Comparison of ENCODE assay signal across 10 cellular contexts in the genomic region with DNA sequence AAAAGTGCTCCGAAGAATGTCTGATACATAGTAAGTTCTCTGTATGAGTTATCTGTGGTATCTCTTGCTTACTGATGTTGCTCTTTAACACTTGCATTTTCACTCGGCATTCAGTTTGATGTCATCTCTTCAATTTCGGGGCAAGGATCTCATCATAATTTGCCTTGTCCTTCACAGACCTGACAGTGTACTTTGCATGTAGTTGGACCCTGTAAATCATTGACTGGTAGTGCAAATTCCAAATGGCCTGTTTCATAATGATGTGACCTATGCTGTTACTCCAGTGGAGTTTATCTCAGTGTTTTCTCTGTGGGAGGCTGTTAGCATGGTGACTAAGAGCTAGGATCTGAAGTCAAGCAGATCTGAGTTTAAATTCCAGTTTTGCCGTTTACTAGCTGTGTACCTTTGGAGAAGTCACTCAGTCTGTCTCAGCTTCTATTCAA. TPM values are rescaled to one million over a fixed set of nuclear protein-coding genes. Genes with fewer than 3 reads are reported as not detected.
A peak's percentile ranks its signal among the peaks of the same experiment; 100 is the strongest.
DNase-seq lines count a peak whose midpoint lies in the region; ATAC-seq and TF ChIP-seq lines count a peak whose summit lies in the region.
"Had no signal": no experiment of that assay in that cellular context is flagged by ENCODE, and none has a peak within 500 bp of the region (broad histone marks: within the 10 kb centered on the region; RNA-seq: fewer than 3 reads in every experiment).

No MANE protein-coding gene starts in this region.

- H3K4me3 Mint-ChIP-seq in activated T-cell treated with anti-CD3 and anti-CD28 coated beads, Interleukin-2, amount 50 U/mL, for 72 hours: peak overlapping the region; percentile 34 to 79

- peak; percentile 77 to 87 for ATAC-seq in activated T-cell treated with anti-CD3 and anti-CD28 coated beads, Interleukin-2, amount 50 U/mL, for 72 hours (replicated peaks in 1 of 2)
- ATAC-seq in HG02938 (IDR thresholded peaks at IDR 0.05; ENCODE audit: unreplicated experiment) (no peak), HG02884 (IDR thresholded peaks at IDR 0.05; ENCODE audit: unreplicated experiment) (no peak)

- no peaks in the 10 kb centered on the region for H3K27me3 Mint-ChIP-seq in activated T-cell treated with anti-CD3 and anti-CD28 coated beads, Interleukin-2, amount 50 U/mL, for 72 hours (ENCODE audit: low read depth)

- H3K27ac Mint-ChIP-seq in activated T-cell treated with anti-CD3 and anti-CD28 coated beads, Interleukin-2, amount 50 U/mL, for 72 hours: peak overlapping the region; percentile 47

- no peak overlapping the region for H3K4me3 ChIP-seq in fibroblast of the aortic adventitia (ENCODE audit: low read depth, low read length)
- no peak overlapping the region for H3K4me3 ChIP-seq in stomach

- H3K9me3 ChIP-seq in stomach: peaks cover 0 to under 1% (median 0%) of the 10 kb centered on the region in 4 donors

- TF ChIP-seq POLR2A in stomach (IDR thresholded peaks at IDR 0.05): no peak

- TF ChIP-seq CTCF in fibroblast of the aortic adventitia (IDR thresholded peaks at IDR 0.05; ENCODE audit: insufficient read depth, low read length): no peak
- no peak for TF ChIP-seq CTCF in stomach (IDR thresholded peaks at IDR 0.05)

- no peaks in the 10 kb centered on the region for H3K36me3 ChIP-seq in stomach
- H3K36me3 ChIP-seq: WERI-Rb-1 had no signal

- no peaks in the 10 kb centered on the region for H3K36me3 Mint-ChIP-seq in activated T-cell treated with anti-CD3 and anti-CD28 coated beads, Interleukin-2, amount 50 U/mL, for 72 hours (ENCODE audit: insufficient read depth in 2 of 2)

- peaks cover 11 to 42% (median 22%) of the 10 kb centered on the region in 4 donors for H3K4me1 ChIP-seq in stomach

- H3K27me3 ChIP-seq in stomach: no peaks in the 10 kb centered on the region

- H3K9me3 Mint-ChIP-seq in activated T-cell treated with anti-CD3 and anti-CD28 coated beads, Interleukin-2, amount 50 U/mL, for 72 hours: peaks cover 2 to 3% of the 10 kb centered on the region in 2 donors

- H3K27ac ChIP-seq in stomach: peak overlapping the region in 4 of 5 donors; percentile 55 to 83 (median 76)
- H3K27ac ChIP-seq: WERI-Rb-1 had no signal

- H3K4me1 Mint-ChIP-seq in activated T-cell treated with anti-CD3 and anti-CD28 coated beads, Interleukin-2, amount 50 U/mL, for 72 hours (ENCODE audit: low read depth): peaks cover 68% of the 10 kb centered on the region

- 14 to 36% (median 23%) methylated on average over 4 of the region's 4 CpGs for WGBS in stomach, 5 donors

- DNase-seq in activated T-cell treated with anti-CD3 and anti-CD28 coated beads, Interleukin-2, amount 50 U/mL, for 72 hours: peak; percentile 37 to 43
- DNase-seq in activated T-cell treated with anti-CD3 and anti-CD28 coated beads for 4 hours (no peak), HT1080 (ENCODE audit: low read depth) (peak; percentile 34), fibroblast of the aortic adventitia (ENCODE audit: low read depth) (peak; percentile 56), stomach (no peak)
- DNase-seq in effector CD8-positive, alpha-beta T cell (lab: John Stamatoyannopoulos, UW): no peak
- DNase-seq: NCI-H2081 treated with DMSO at 0.1 percent for 48 hours, WERI-Rb-1 had no signal

- TF ChIP-seq EP300 in stomach (IDR thresholded peaks at IDR 0.05): no peak

- intact Hi-C loops in stomach (cut with DNase I; ENCODE audit: low total_unique reads): no loop called here

RNA-seq across cellular contexts. Expression of a gene that starts 34.2 kb away (rescaled TPM):
- 10 to 100 TPM; 38.0 to 55.3 TPM for total RNA-seq in activated T-cell treated with anti-CD3 and anti-CD28 coated beads, Interleukin-2, amount 50 U/mL, for 72 hours
- 27.6 and 32.2 TPM in 2 replicates for total RNA-seq in HT1080 (2014; rRNA removed; shearing (Covaris generic))
- polyA plus RNA-seq in HT1080 (2015; cell fraction: cytosol; rRNA removed): 20.1 and 27.2 TPM in 2 replicates
- polyA plus RNA-seq in HT1080 (2015; cell fraction: nucleus; rRNA removed): 32.9 and 40.2 TPM in 2 replicates
- total RNA-seq in fibroblast of the aortic adventitia (ENCODE audit: low replicate concordance) (35.2 and 37.6 TPM in 2 replicates), stomach (100 to 1,000 TPM in 1 of 5 donors, 10 to 100 TPM in 3, 1 to 10 TPM in 1; 8.8 to 124 (median 34.8) TPM)
- 10 to 100 TPM; 15.9 to 20.0 (median 16.9) TPM for polyA plus RNA-seq in stomach

Comparison
In these comparisons a context has a peak if more than half of its experiments do, and no peak if none do; other contexts are left out.
1. DNase-seq: peak in activated T-cell treated with anti-CD3 and anti-CD28 coated beads, Interleukin-2, amount 50 U/mL, for 72 hours (2 of 2), HT1080 (single experiment) and fibroblast of the aortic adventitia (single experiment); none in activated T-cell treated with anti-CD3 and anti-CD28 coated beads for 4 hours (single experiment), stomach (single experiment) and effector CD8-positive, alpha-beta T cell (single experiment).
2. ATAC-seq: peak in activated T-cell treated with anti-CD3 and anti-CD28 coated beads, Interleukin-2, amount 50 U/mL, for 72 hours (2 of 2); none in HG02938 (single experiment) and HG02884 (single experiment).